Comparison of ENCODE assay signal across 8 cellular contexts in the genomic region with DNA sequence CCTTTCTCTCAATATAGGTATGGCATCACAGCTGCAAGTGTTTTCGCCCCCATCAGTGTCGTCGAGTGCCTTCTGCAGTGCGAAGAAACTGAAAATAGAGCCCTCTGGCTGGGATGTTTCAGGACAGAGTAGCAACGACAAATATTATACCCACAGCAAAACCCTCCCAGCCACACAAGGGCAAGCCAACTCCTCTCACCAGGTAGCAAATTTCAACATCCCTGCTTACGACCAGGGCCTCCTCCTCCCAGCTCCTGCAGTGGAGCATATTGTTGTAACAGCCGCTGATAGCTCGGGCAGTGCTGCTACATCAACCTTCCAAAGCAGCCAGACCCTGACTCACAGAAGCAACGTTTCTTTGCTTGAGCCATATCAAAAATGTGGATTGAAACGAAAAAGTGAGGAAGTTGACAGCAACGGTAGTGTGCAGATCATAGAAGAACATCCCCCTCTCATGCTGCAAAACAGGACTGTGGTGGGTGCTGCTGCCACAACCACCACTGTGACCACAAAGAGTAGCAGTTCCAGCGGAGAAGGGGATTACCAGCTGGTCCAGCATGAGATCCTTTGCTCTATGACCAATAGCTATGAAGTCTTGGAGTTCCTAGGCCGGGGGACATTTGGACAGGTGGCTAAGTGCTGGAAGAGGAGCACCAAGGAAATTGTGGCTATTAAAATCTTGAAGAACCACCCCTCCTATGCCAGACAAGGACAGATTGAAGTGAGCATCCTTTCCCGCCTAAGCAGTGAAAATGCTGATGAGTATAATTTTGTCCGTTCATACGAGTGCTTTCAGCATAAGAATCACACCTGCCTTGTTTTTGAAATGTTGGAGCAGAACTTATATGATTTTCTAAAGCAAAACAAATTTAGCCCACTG. TPM values are rescaled to one million over a fixed set of nuclear protein-coding genes. Genes with fewer than 3 reads are reported as not detected.
DNase-seq lines count a peak whose midpoint lies in the region; ATAC-seq and TF ChIP-seq lines count a peak whose summit lies in the region.

No MANE protein-coding gene starts in this region.

- H2AFZ ChIP-seq in osteoblast (ENCODE audit: low read length): no peak overlapping the region

- H3K36me3 Mint-ChIP-seq in T-helper 1 cell treated with Interleukin-12 subunit alpha and Interleukin-12 subunit beta and Interleukin-4 antibody, amounts not matched to agents 30 μg/mL and 1 μg/mL, for 36 hours (ENCODE audit: low read depth): peaks cover 46% of the 10 kb centered on the region

- H3K9me3 ChIP-seq in osteoblast (ENCODE audit: low read depth, low read length): no peaks in the 10 kb centered on the region

- peak overlapping the region; percentile 90 for H3K27ac Mint-ChIP-seq in T-helper 1 cell treated with Interleukin-12 subunit alpha and Interleukin-12 subunit beta and Interleukin-4 antibody, amounts not matched to agents 30 μg/mL and 1 μg/mL, for 36 hours

- peaks cover 32% of the 10 kb centered on the region for H4K20me1 ChIP-seq in osteoblast (ENCODE audit: insufficient read depth, low read length)

- TF ChIP-seq CTCF in osteoblast (IDR thresholded peaks at IDR 0.05; ENCODE audit: extremely low read depth, low read depth, low read length): no peak

- H3K4me1 ChIP-seq in osteoblast (ENCODE audit: insufficient read depth, low read length): no peaks in the 10 kb centered on the region

- no peak overlapping the region for H3K4me2 ChIP-seq in osteoblast (ENCODE audit: insufficient read depth, low read length)

- peaks cover 83% of the 10 kb centered on the region for H3K79me2 ChIP-seq in osteoblast (ENCODE audit: insufficient read depth, low read length)

- no peak for ATAC-seq in HG03025 (IDR thresholded peaks at IDR 0.05; ENCODE audit: low FRiP score, unreplicated experiment)
- ATAC-seq in esophagus mucosa: no peak

- peaks cover 3% of the 10 kb centered on the region for H3K9me3 Mint-ChIP-seq in T-helper 1 cell treated with Interleukin-12 subunit alpha and Interleukin-12 subunit beta and Interleukin-4 antibody, amounts not matched to agents 30 μg/mL and 1 μg/mL, for 36 hours

- H3K27me3 Mint-ChIP-seq in T-helper 1 cell treated with Interleukin-12 subunit alpha and Interleukin-12 subunit beta and Interleukin-4 antibody, amounts not matched to agents 30 μg/mL and 1 μg/mL, for 36 hours (ENCODE audit: low read depth): no peaks in the 10 kb centered on the region

- peaks cover 49% of the 10 kb centered on the region for H3K4me1 Mint-ChIP-seq in T-helper 1 cell treated with Interleukin-12 subunit alpha and Interleukin-12 subunit beta and Interleukin-4 antibody, amounts not matched to agents 30 μg/mL and 1 μg/mL, for 36 hours (ENCODE audit: low read depth)

- H3K4me3 Mint-ChIP-seq in T-helper 1 cell treated with Interleukin-12 subunit alpha and Interleukin-12 subunit beta and Interleukin-4 antibody, amounts not matched to agents 30 μg/mL and 1 μg/mL, for 36 hours: peak overlapping the region; percentile 67

- no peaks in the 10 kb centered on the region for H3K27me3 ChIP-seq in osteoblast (ENCODE audit: insufficient read depth, low read length)

- no peak overlapping the region for H3K27ac ChIP-seq in osteoblast (ENCODE audit: low read depth, low read length)

- peaks cover 13% of the 10 kb centered on the region for H3K36me3 ChIP-seq in osteoblast (ENCODE audit: insufficient read depth, low read length)

- no peak overlapping the region for H3K4me3 ChIP-seq in osteoblast (ENCODE audit: insufficient read depth, low read length)

- DNase-seq in stimulated activated CD4-positive, alpha-beta T cell treated with anti-CD3 and anti-CD28 coated beads, Interleukin-12 subunit alpha, Interleukin-12 subunit beta, amount 100 ng/mL, for 48 hours (ENCODE audit: low read depth in 2 of 3, low spot score in 1 of 3): peak in 2 of 3 donors; percentile 26 to 39
- no peak for DNase-seq in stimulated activated CD4-positive, alpha-beta T cell treated with anti-CD3 and anti-CD28 coated beads, Interleukin-12 subunit alpha, Interleukin-12 subunit beta, amount 100 ng/mL, for 4 hours
- peak; percentile 11 for DNase-seq in effector CD8-positive, alpha-beta T cell (lab: John Stamatoyannopoulos, UW)
- DNase-seq in osteoblast (ENCODE audit: insufficient read length, low spot score, missing footprints): no peak
- no peak for DNase-seq in NAMALWA (ENCODE audit: low spot score)

RNA-seq across cellular contexts. Expression of gene HIPK1, which starts 11.5 kb away (rescaled TPM):
- total RNA-seq in osteoblast (22.7 and 23.9 TPM in 2 replicates), esophagus mucosa (41.6 TPM)

RNA-seq across cellular contexts. Expression of gene DCLRE1B, which starts 35.5 kb away (rescaled TPM):
- 3.6 and 4.7 TPM in 2 replicates for total RNA-seq in osteoblast
- total RNA-seq in esophagus mucosa: 4.7 TPM

RNA-seq across cellular contexts. Expression of gene AP4B1, which starts 36.0 kb away (rescaled TPM):
- total RNA-seq in osteoblast (14.1 and 15.9 TPM in 2 replicates), esophagus mucosa (17.0 TPM)

RNA-seq across cellular contexts. Expression of gene OLFML3, which starts 38.7 kb away (rescaled TPM):
- total RNA-seq in osteoblast: 359 and 418 TPM in 2 replicates
- 1.6 TPM for total RNA-seq in esophagus mucosa

RNA-seq across cellular contexts. Expression of gene BCL2L15, which starts 53.2 kb away (rescaled TPM):
- 0.29 and 0.36 TPM in 2 replicates for total RNA-seq in osteoblast
- total RNA-seq in esophagus mucosa: 8.4 TPM

Comparison
In these comparisons a context has a peak if more than half of its experiments do, and no peak if none do; other contexts are left out.
1. DNase-seq: peak in stimulated activated CD4-positive, alpha-beta T cell treated with anti-CD3 and anti-CD28 coated beads, Interleukin-12 subunit alpha, Interleukin-12 subunit beta, amount 100 ng/mL, for 48 hours (2 of 3) and effector CD8-positive, alpha-beta T cell (single experiment); none in stimulated activated CD4-positive, alpha-beta T cell treated with anti-CD3 and anti-CD28 coated beads, Interleukin-12 subunit alpha, Interleukin-12 subunit beta, amount 100 ng/mL, for 4 hours (single experiment), osteoblast (single experiment) and NAMALWA (single experiment).